ENCODE assay signal across 17 cellular contexts in genomic region chr2:209592106-209592505, GRCh38.
DNase-seq lines count a peak whose midpoint lies in the region; ATAC-seq lines count a peak whose summit lies in the region.
"Had no signal": no experiment of that assay in that cellular context is flagged by ENCODE, and none has a peak within 500 bp of the region (broad histone marks: within the 10 kb centered on the region; RNA-seq: fewer than 3 reads in every experiment).

No MANE protein-coding gene starts in this region.

- no peaks in the 10 kb centered on the region for H3K27me3 ChIP-seq in SJCRH30
- H3K27me3 ChIP-seq: BLaER1 treated with 17β-estradiol and CSF1 and Interleukin-3, amounts not matched to agents 10 nM and 100 nM had no signal

- no peaks in the 10 kb centered on the region; the same call in 1 of the 2 replicates for H3K9me3 ChIP-seq in SJCRH30 (replicated peaks)

- peak overlapping the region; percentile 21 for H3K27ac ChIP-seq in SJCRH30
- H3K27ac ChIP-seq: BLaER1 treated with 17β-estradiol and CSF1 and Interleukin-3, amounts not matched to agents 10 nM and 100 nM had no signal

- no peak for ATAC-seq in GM21717 (IDR thresholded peaks at IDR 0.05; ENCODE audit: unreplicated experiment)
- ATAC-seq: HepG2 had no signal

- peaks cover 38% of the 10 kb centered on the region for H3K4me1 ChIP-seq in SJCRH30

- H3K4me3 ChIP-seq in SJCRH30 = no peak overlapping the region
- H3K4me3 ChIP-seq: BLaER1 treated with 17β-estradiol and CSF1 and Interleukin-3, amounts not matched to agents 10 nM and 100 nM had no signal

- H3K36me3 ChIP-seq in SJCRH30 = peaks cover 6% of the 10 kb centered on the region
- H3K36me3 ChIP-seq: BLaER1 treated with 17β-estradiol and CSF1 and Interleukin-3, amounts not matched to agents 10 nM and 100 nM had no signal

- peak; percentile 20 for DNase-seq in COLO829 (ENCODE audit: low spot score)
- peak; percentile 60 for DNase-seq in NCI-H2227 treated with DMSO at 0.1 percent for 48 hours (lab: John Stamatoyannopoulos, UW)
- peak in 1 of 2 experiments; percentile 43 for DNase-seq in SJCRH30
- DNase-seq in foreskin melanocyte = peak; percentile 56
- no peak for DNase-seq in NCI-H1092 treated with DMSO at 0.1 percent for 48 hours (lab: John Stamatoyannopoulos, UW)
- no peak for DNase-seq in A172 (ENCODE audit: low spot score)
- DNase-seq in stimulated activated CD4-positive, alpha-beta T cell treated with anti-CD3 and anti-CD28 coated beads, Interleukin-15, amount 100 ng/mL, for 24 hours = no peak
- DNase-seq: 8988T; ACHN; Calu3; CD4-positive, CD25-positive, alpha-beta regulatory T cell; DMS79; HCEC 1CT; HFFc6 had no signal

Comparison
In these comparisons a context has a peak if more than half of its experiments do, and no peak if none do; other contexts are left out.
1. DNase-seq: peak in COLO829 (single experiment), NCI-H2227 treated with DMSO at 0.1 percent for 48 hours (single experiment) and foreskin melanocyte (single experiment); none in NCI-H1092 treated with DMSO at 0.1 percent for 48 hours (single experiment), A172 (single experiment) and stimulated activated CD4-positive, alpha-beta T cell treated with anti-CD3 and anti-CD28 coated beads, Interleukin-15, amount 100 ng/mL, for 24 hours (single experiment).